1 cellular context compared by ENCODE assay signal in genomic region chr20:50218987-50219435, GRCh38.
TF ChIP-seq lines count a peak whose summit lies in the region.

No MANE protein-coding gene starts in this region.

TF ChIP-seq in H1, 55 proteins besides CTCF, POLR2A, EP300 and RAD21 (continued from another document):
- TF ChIP-seq TCF12 (IDR thresholded peaks at IDR 0.05; ENCODE audit: low read depth, low read length) (no peak), POU5F1 (IDR thresholded peaks at IDR 0.05; ENCODE audit: low read depth, low read length) (no peak), TAF7 (optimal IDR thresholded peaks at IDR 0.05; ENCODE audit: borderline replicate concordance, low read depth, low read length) (no peak), PHF8 (conservative IDR thresholded peaks at IDR 0.05; ENCODE audit: low read depth, low read length) (no peak), JUN (IDR thresholded peaks at IDR 0.05; ENCODE audit: low read depth, low read length) (no peak)
